ENCODE assay signal across 8 cellular contexts in the genomic region with DNA sequence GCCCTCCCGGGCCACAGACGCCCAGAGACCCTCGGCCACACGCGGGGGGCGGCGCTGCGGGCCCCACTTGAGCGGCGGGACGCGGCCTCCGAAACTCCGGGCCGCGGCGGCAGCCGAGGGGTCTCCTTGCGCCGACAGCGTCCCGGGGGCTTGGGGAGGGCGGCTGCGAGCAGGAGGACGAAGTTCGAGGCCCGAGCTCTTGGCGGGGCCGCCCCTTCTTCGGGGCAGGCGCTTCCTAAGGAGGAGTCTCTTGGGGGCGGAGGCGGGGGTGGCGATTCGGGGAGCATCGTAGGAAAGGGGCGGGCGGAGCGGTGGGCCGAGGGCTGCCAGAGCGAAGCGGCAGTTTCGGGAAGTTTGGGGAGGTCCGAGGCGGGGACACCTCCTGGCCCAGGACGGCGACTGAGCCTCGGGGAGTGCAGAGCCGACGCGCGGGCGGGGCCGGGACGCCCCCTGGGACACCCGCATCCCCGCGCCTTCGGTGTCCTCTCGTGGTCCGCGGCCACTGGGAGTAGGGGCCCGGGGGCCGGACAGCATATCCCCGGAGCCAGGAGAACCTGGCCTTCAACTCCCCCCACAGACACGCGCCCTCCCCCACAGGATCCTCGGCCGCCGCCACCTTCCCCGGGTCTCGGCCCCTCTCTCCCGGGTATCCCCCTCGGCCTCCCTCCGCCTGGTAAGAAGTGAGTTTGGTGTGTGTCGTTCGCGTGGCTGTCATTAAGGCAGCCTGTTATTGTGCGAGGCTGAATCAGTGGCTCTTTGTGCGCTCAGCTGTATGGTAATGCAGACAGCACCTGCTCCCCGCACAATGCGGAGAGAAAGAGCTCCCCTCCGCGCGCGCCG. TPM values are rescaled to one million over a fixed set of nuclear protein-coding genes. Genes with fewer than 3 reads are reported as not detected.
DNase-seq lines count a peak whose midpoint lies in the region; ATAC-seq and TF ChIP-seq lines count a peak whose summit lies in the region.

No MANE protein-coding gene starts in this region.

- peak overlapping the region; percentile 70 for H3K27ac Mint-ChIP-seq in CD8-positive, alpha-beta T cell
- no peak overlapping the region for H3K27ac Mint-ChIP-seq in HFFc6
- H3K27ac Mint-ChIP-seq in activated naive CD4-positive, alpha-beta T cell treated with anti-CD3 and anti-CD28 coated beads, Interleukin-2, amount 10 ng/mL, durations not matched to agents 7 days and 5 days = no peak overlapping the region

- CTCF ChIA-PET in CD8-positive, alpha-beta T cell (lab: Charles Lee) = interaction anchor here (0.7 to 5.7 kb wide), 10 partner anchors 9 to 460 kb away, joined by 3 to 39 read pairs (median 4); no protein-coding TSS in a partner anchor
- CTCF ChIA-PET in activated naive CD4-positive, alpha-beta T cell treated with anti-CD3 and anti-CD28 coated beads, Interleukin-2, amount 10 ng/mL, durations not matched to agents 7 days and 5 days (lab: Charles Lee) = interaction anchor here (0.7 to 3.4 kb wide), 5 partner anchors 9 to 501 kb away, joined by 3 to 20 read pairs (median 3); no protein-coding TSS in a partner anchor

- peaks cover 48% of the 10 kb centered on the region for H3K4me1 Mint-ChIP-seq in CD8-positive, alpha-beta T cell (ENCODE audit: low read depth)
- peaks cover 19% of the 10 kb centered on the region for H3K4me1 Mint-ChIP-seq in HFFc6 (ENCODE audit: low read depth)
- H3K4me1 Mint-ChIP-seq in activated naive CD4-positive, alpha-beta T cell treated with anti-CD3 and anti-CD28 coated beads, Interleukin-2, amount 10 ng/mL, durations not matched to agents 7 days and 5 days = peaks cover 49% of the 10 kb centered on the region

- ATAC-seq in CD8-positive, alpha-beta T cell = peak; percentile 50
- peak; percentile 49 for ATAC-seq in Right ventricle myocardium inferior
- no peak for ATAC-seq in GM21360 (IDR thresholded peaks at IDR 0.05; ENCODE audit: unreplicated experiment)

- intact Hi-C loops in CD8-positive, alpha-beta T cell (cut with DNase I, micrococcal nuclease) = loop anchor here (1.0 to 5.0 kb wide), 7 partner anchors 13 to 501 kb away; a partner anchor contains a TSS
- intact Hi-C loops in Right ventricle myocardium inferior (cut with DNase I) = loop anchor here (2.0 to 5.0 kb wide), 4 partner anchors 124 to 459 kb away; no protein-coding TSS in a partner anchor

- POLR2A ChIA-PET in CD8-positive, alpha-beta T cell (lab: Charles Lee) = interaction anchor here (0.7 to 4.6 kb wide), 8 partner anchors 14 to 342 kb away, joined by 3 to 41 read pairs (median 4); a partner anchor contains a TSS

- H3K9me3 ChIP-seq in CD8-positive, alpha-beta T cell (ENCODE audit: low read length) = no peaks in the 10 kb centered on the region
- no peaks in the 10 kb centered on the region for H3K9me3 ChIP-seq in neuron (ENCODE audit: low read length)

- H3K4me3 ChIP-seq in CD8-positive, alpha-beta T cell (ENCODE audit: low read depth, low read length) = peak overlapping the region; percentile 55
- H3K4me3 ChIP-seq in neuron (ENCODE audit: low read length) = peak overlapping the region; percentile 78

- peaks cover 8% of the 10 kb centered on the region for H3K27me3 ChIP-seq in CD8-positive, alpha-beta T cell (ENCODE audit: insufficient read depth, low read length)
- no peaks in the 10 kb centered on the region for H3K27me3 ChIP-seq in neuron (ENCODE audit: insufficient read depth, low read length)

- H3K4me3 Mint-ChIP-seq in CD8-positive, alpha-beta T cell = peak overlapping the region; percentile 87
- H3K4me3 Mint-ChIP-seq in HFFc6 = peak overlapping the region; percentile 74
- H3K4me3 Mint-ChIP-seq in activated naive CD4-positive, alpha-beta T cell treated with anti-CD3 and anti-CD28 coated beads, Interleukin-2, amount 10 ng/mL, durations not matched to agents 7 days and 5 days = peak overlapping the region; percentile 62

- no peak overlapping the region for H3K27ac ChIP-seq in CD8-positive, alpha-beta T cell (ENCODE audit: low read depth, low read length)

- no peaks in the 10 kb centered on the region for H3K9me3 Mint-ChIP-seq in CD8-positive, alpha-beta T cell
- no peaks in the 10 kb centered on the region for H3K9me3 Mint-ChIP-seq in HFFc6
- H3K9me3 Mint-ChIP-seq in activated naive CD4-positive, alpha-beta T cell treated with anti-CD3 and anti-CD28 coated beads, Interleukin-2, amount 10 ng/mL, durations not matched to agents 7 days and 5 days = no peaks in the 10 kb centered on the region

- peaks cover 29% of the 10 kb centered on the region for H3K27me3 Mint-ChIP-seq in CD8-positive, alpha-beta T cell (ENCODE audit: low read depth)
- peaks cover 53% of the 10 kb centered on the region for H3K27me3 Mint-ChIP-seq in HFFc6 (ENCODE audit: insufficient read depth)
- H3K27me3 Mint-ChIP-seq in activated naive CD4-positive, alpha-beta T cell treated with anti-CD3 and anti-CD28 coated beads, Interleukin-2, amount 10 ng/mL, durations not matched to agents 7 days and 5 days = peaks cover 99% of the 10 kb centered on the region

- peaks cover 12% of the 10 kb centered on the region for H3K36me3 Mint-ChIP-seq in CD8-positive, alpha-beta T cell
- H3K36me3 Mint-ChIP-seq in HFFc6 (ENCODE audit: low read depth) = no peaks in the 10 kb centered on the region
- peaks cover 2% of the 10 kb centered on the region for H3K36me3 Mint-ChIP-seq in activated naive CD4-positive, alpha-beta T cell treated with anti-CD3 and anti-CD28 coated beads, Interleukin-2, amount 10 ng/mL, durations not matched to agents 7 days and 5 days

- peak overlapping the region; percentile 70 for H2AFZ ChIP-seq in neuron (ENCODE audit: low read depth, low read length)

- no peaks in the 10 kb centered on the region for H3K36me3 ChIP-seq in CD8-positive, alpha-beta T cell (ENCODE audit: insufficient read depth, low read length)
- H3K36me3 ChIP-seq in neuron (ENCODE audit: insufficient read depth, low read length) = peaks cover 13% of the 10 kb centered on the region

- H3K4me1 ChIP-seq in CD8-positive, alpha-beta T cell (ENCODE audit: insufficient read depth, low read length) = peaks cover 53% of the 10 kb centered on the region
- peaks cover 68% of the 10 kb centered on the region for H3K4me1 ChIP-seq in neuron (ENCODE audit: insufficient read depth, low read length)

- peak in 5 of 7 experiments; percentile 27 to 55 (median 52) for DNase-seq in CD8-positive, alpha-beta T cell
- DNase-seq in HFFc6 (no peak), NCI-H69 (lab: John Stamatoyannopoulos, UW) (peak; percentile 92), Right ventricle myocardium inferior (ENCODE audit: missing footprints) (peak; percentile 89), GF-D8 (lab: John Stamatoyannopoulos, UW) (no peak)
- peak; percentile 50 for DNase-seq in activated naive CD4-positive, alpha-beta T cell treated with anti-CD3 and anti-CD28 coated beads, Interleukin-2, amount 10 ng/mL, durations not matched to agents 7 days and 5 days

- TF ChIP-seq CTCF in CD8-positive, alpha-beta T cell (IDR thresholded peaks at IDR 0.05) = no peak
- no peak for TF ChIP-seq CTCF in HFFc6 (IDR thresholded peaks at IDR 0.05)

RNA-seq across cellular contexts. Expression of a gene that starts 0.6 kb away (rescaled TPM):
- 10 to 100 TPM; 17.8 to 19.9 TPM for total RNA-seq in CD8-positive, alpha-beta T cell
- under 1 TPM; 0.26 to 0.83 (median 0.36) TPM for total RNA-seq in HFFc6 (2021; fragmentation: NEBNext Ultra II Directional; extraction: Animal tissue kit (Norgen Biotek cat#: 25700))
- 21.5 TPM for total RNA-seq in Right ventricle myocardium inferior

RNA-seq across cellular contexts. Expression of a gene that starts 15.1 kb away (rescaled TPM):
- total RNA-seq in CD8-positive, alpha-beta T cell = 10 to 100 TPM; 24.0 to 25.3 TPM
- total RNA-seq in HFFc6 (2021; fragmentation: NEBNext Ultra II Directional; extraction: Animal tissue kit (Norgen Biotek cat#: 25700)) = 10 to 100 TPM; 33.3 to 36.6 (median 35.4) TPM
- total RNA-seq in Right ventricle myocardium inferior = 16.3 TPM

Comparison
In these comparisons a context has a peak if more than half of its experiments do, and no peak if none do; other contexts are left out.
1. DNase-seq: peak in CD8-positive, alpha-beta T cell (5 of 7), NCI-H69 (single experiment), activated naive CD4-positive, alpha-beta T cell treated with anti-CD3 and anti-CD28 coated beads, Interleukin-2, amount 10 ng/mL, durations not matched to agents 7 days and 5 days (single experiment) and Right ventricle myocardium inferior (single experiment); none in HFFc6 (single experiment) and GF-D8 (single experiment).
2. RNA of a gene that starts 0.6 kb away (total RNA-seq): 21.5 TPM in Right ventricle myocardium inferior (single experiment) and 17.8 to 19.9 TPM in CD8-positive, alpha-beta T cell; 0.26 to 0.83 TPM in HFFc6; every median in the first group is over 10 times any median in the second.
3. Peak in every context shown above with its lines, with median percentiles within 50 percentile points of each other: H3K4me3 Mint-ChIP-seq.